In genomic region chr2:238969857-238970256, GRCh38 we compare ENCODE assay signal across 12 cellular contexts.
DNase-seq lines count a peak whose midpoint lies in the region; ATAC-seq and TF ChIP-seq lines count a peak whose summit lies in the region.
"Had no signal": no experiment of that assay in that cellular context is flagged by ENCODE, and none has a peak within 500 bp of the region (broad histone marks: within the 10 kb centered on the region; RNA-seq: fewer than 3 reads in every experiment).

No MANE protein-coding gene starts in this region.

- DNase-seq in lung (ENCODE audit: low spot score) (peak; percentile 21), neuronal stem cell (ENCODE audit: low spot score) (no peak), sciatic nerve (ENCODE audit: low spot score) (peak; percentile 52), right atrium auricular region (ENCODE audit: low spot score) (no peak), NCI-H1092 (lab: John Stamatoyannopoulos, UW) (no peak)
- DNase-seq: DMS 273 treated with DMSO at 0.1 percent for 48 hours, DMS79, GDM1 had no signal

- H3K9me3 ChIP-seq in lung (ENCODE audit: control insufficient read depth in 2 of 2, insufficient read depth in 1 of 2, low read length in 1 of 2) (peaks cover 0 to 7% of the 10 kb centered on the region in 2 donors), neuronal stem cell (replicated peaks in 1 of 2; ENCODE audit: control insufficient read depth in 2 of 2, insufficient read depth in 1 of 2, low read depth in 1 of 2, low read length in 2 of 2) (no peaks in the 10 kb centered on the region), right atrium auricular region (no peaks in the 10 kb centered on the region)
- H3K9me3 ChIP-seq: Caco-2 had no signal

- no peak for TF ChIP-seq CTCF in lung (IDR thresholded peaks at IDR 0.05; ENCODE audit: control extremely low read depth, extremely low read depth)
- no peak for TF ChIP-seq CTCF in right atrium auricular region (IDR thresholded peaks at IDR 0.05)

- H3K4me3 ChIP-seq in lung, result no peak overlapping the region
- no peak overlapping the region for H3K4me3 ChIP-seq in neuronal stem cell (ENCODE audit: low read length in 2 of 2)
- H3K4me3 ChIP-seq in right atrium auricular region, result no peak overlapping the region
- H3K4me3 ChIP-seq: GM12878, GM23338 had no signal

- H3K23ac ChIP-seq in neuronal stem cell (ENCODE audit: low read depth, low read length, poor library complexity), result no peak overlapping the region

- no peaks in the 10 kb centered on the region for H3K36me3 ChIP-seq in lung (ENCODE audit: control insufficient read depth in 2 of 2, insufficient read depth in 2 of 2, low read length in 2 of 2)
- no peaks in the 10 kb centered on the region for H3K36me3 ChIP-seq in neuronal stem cell (replicated peaks in 1 of 2; ENCODE audit: control insufficient read depth in 2 of 2, insufficient read depth in 2 of 2, low read length in 2 of 2)
- no peaks in the 10 kb centered on the region for H3K36me3 ChIP-seq in right atrium auricular region

- H2AK5ac ChIP-seq in neuronal stem cell (ENCODE audit: low read depth, low read length), result no peak overlapping the region

- no peak overlapping the region for H3K14ac ChIP-seq in neuronal stem cell (ENCODE audit: low read length)

- no peak overlapping the region for H4K91ac ChIP-seq in neuronal stem cell (ENCODE audit: low read depth, low read length, poor library complexity)

- H2BK12ac ChIP-seq in neuronal stem cell (ENCODE audit: low read length), result no peak overlapping the region

- H2BK5ac ChIP-seq in neuronal stem cell (ENCODE audit: low read length), result no peak overlapping the region

- H2BK15ac ChIP-seq in neuronal stem cell (ENCODE audit: low read length), result no peak overlapping the region

- no peaks in the 10 kb centered on the region for H3K27me3 ChIP-seq in lung (ENCODE audit: control insufficient read depth, insufficient read depth)
- H3K27me3 ChIP-seq in neuronal stem cell (ENCODE audit: control insufficient read depth in 3 of 3, insufficient read depth in 3 of 3, low read depth in 1 of 3, low read length in 3 of 3), result no peaks in the 10 kb centered on the region
- no peaks in the 10 kb centered on the region for H3K27me3 ChIP-seq in right atrium auricular region

- no peak overlapping the region for H3K4ac ChIP-seq in neuronal stem cell (ENCODE audit: low read length)

- peak overlapping the region; percentile 25 for H3K18ac ChIP-seq in neuronal stem cell (ENCODE audit: low read length)

- H3K4me1 ChIP-seq in lung (ENCODE audit: control insufficient read depth in 2 of 2, insufficient read depth in 2 of 2, low read length in 2 of 2), result no peaks in the 10 kb centered on the region
- peaks cover 0 to 5% of the 10 kb centered on the region in 2 donors for H3K4me1 ChIP-seq in neuronal stem cell (ENCODE audit: control insufficient read depth in 2 of 2, insufficient read depth in 1 of 2, low read depth in 1 of 2, low read length in 2 of 2)
- no peaks in the 10 kb centered on the region for H3K4me1 ChIP-seq in right atrium auricular region
- H3K4me1 ChIP-seq: Caco-2 had no signal

- no peak overlapping the region for H2BK120ac ChIP-seq in neuronal stem cell (ENCODE audit: low read depth, low read length)

- H3K9ac ChIP-seq in neuronal stem cell (ENCODE audit: low read depth, low read length, poor library complexity), result no peak overlapping the region

- H3K79me1 ChIP-seq in neuronal stem cell (ENCODE audit: low read depth, low read length), result no peaks in the 10 kb centered on the region

- no peak overlapping the region for H2AFZ ChIP-seq in neuronal stem cell (ENCODE audit: low read length)
- H2AFZ ChIP-seq: GM23338 had no signal

- ATAC-seq in lung (ENCODE audit: insufficient read depth, low FRiP score) (no peak), sciatic nerve (no peak), GM21786 (IDR thresholded peaks at IDR 0.05; ENCODE audit: unreplicated experiment) (no peak)

- WGBS in lung, 2 donors, result 82 to 89% methylated on average over 4 of the region's 4 CpGs
- no CpG with 5 or more reads among the region's 4 CpGs for WGBS in neuronal stem cell (ENCODE audit: extremely low coverage in 2 of 2, insufficient read length in 2 of 2, insufficient replicate concordance in 1 of 2), 2 donors

- H3K27ac ChIP-seq in lung (ENCODE audit: low read depth in 1 of 2, low read length in 1 of 2) (no peak overlapping the region), neuronal stem cell (replicated peaks; ENCODE audit: low read length) (no peak overlapping the region), right atrium auricular region (no peak overlapping the region)

- H3K4me2 ChIP-seq in neuronal stem cell (ENCODE audit: insufficient read depth, low read length, poor library complexity, severe bottlenecking), result no peak overlapping the region
- H3K4me2 ChIP-seq: GM23338 had no signal

- intact Hi-C loops in sciatic nerve (cut with DNase I), result no loop called here

- H4K8ac ChIP-seq in neuronal stem cell (ENCODE audit: low read depth, low read length), result no peak overlapping the region

Comparison
In these comparisons a context has a peak if more than half of its experiments do, and no peak if none do; other contexts are left out.
1. DNase-seq: peak in lung (single experiment) and sciatic nerve (single experiment); none in neuronal stem cell (single experiment), right atrium auricular region (single experiment) and NCI-H1092 (single experiment).